Comparison of ENCODE assay signal across 8 cellular contexts in genomic region chr1:217747156-217747769, GRCh38.
DNase-seq lines count a peak whose midpoint lies in the region; ATAC-seq and TF ChIP-seq lines count a peak whose summit lies in the region.

No MANE protein-coding gene starts in this region.

- no peak overlapping the region for H3K27ac Mint-ChIP-seq in activated naive CD4-positive, alpha-beta T cell treated with anti-CD3 and anti-CD28 coated beads, Interleukin-2, amount 10 ng/mL, durations not matched to agents 7 days and 5 days

- in situ Hi-C loops in G401 (cut with HindIII; ENCODE audit: low sequenced_read_pairs) = no loop called here

- POLR2A ChIA-PET in OCI-LY7 (lab: Charles Lee) = no interaction called here

- H3K27me3 Mint-ChIP-seq in activated naive CD4-positive, alpha-beta T cell treated with anti-CD3 and anti-CD28 coated beads, Interleukin-2, amount 10 ng/mL, durations not matched to agents 7 days and 5 days = no peaks in the 10 kb centered on the region

- H4K20me1 ChIP-seq in OCI-LY7 (ENCODE audit: insufficient read depth, low read length) = no peaks in the 10 kb centered on the region

- H3K4me1 Mint-ChIP-seq in activated naive CD4-positive, alpha-beta T cell treated with anti-CD3 and anti-CD28 coated beads, Interleukin-2, amount 10 ng/mL, durations not matched to agents 7 days and 5 days = no peaks in the 10 kb centered on the region

- CTCF ChIA-PET in OCI-LY7 (lab: Charles Lee; ENCODE audit: unreplicated experiment) = no interaction called here
- CTCF ChIA-PET in activated naive CD4-positive, alpha-beta T cell treated with anti-CD3 and anti-CD28 coated beads, Interleukin-2, amount 10 ng/mL, durations not matched to agents 7 days and 5 days (lab: Charles Lee) = no interaction called here

- H3K4me3 Mint-ChIP-seq in activated naive CD4-positive, alpha-beta T cell treated with anti-CD3 and anti-CD28 coated beads, Interleukin-2, amount 10 ng/mL, durations not matched to agents 7 days and 5 days = no peak overlapping the region

- DNase-seq in G401 (ENCODE audit: low spot score) = peak; percentile 20
- DNase-seq in HL-60 (ENCODE audit: low read depth in 1 of 2, low spot score in 1 of 2) = no peak
- DNase-seq in OCI-LY7 (ENCODE audit: low spot score) = peak; percentile 48
- peak; percentile 44 for DNase-seq in epithelial cell of esophagus (ENCODE audit: low read depth)
- DNase-seq in renal cortical epithelial cell (ENCODE audit: low read depth) = peak; percentile 63
- no peak for DNase-seq in activated naive CD4-positive, alpha-beta T cell treated with anti-CD3 and anti-CD28 coated beads, Interleukin-2, amount 10 ng/mL, durations not matched to agents 7 days and 5 days
- DNase-seq in central memory CD4-positive, alpha-beta T cell = no peak

- H3K4me3 ChIP-seq in HL-60 (replicated peaks; ENCODE audit: insufficient read depth, low read length) = no peak overlapping the region
- H3K4me3 ChIP-seq in OCI-LY7 (ENCODE audit: low read depth, low read length, poor library complexity, severe bottlenecking) = no peak overlapping the region
- no peak overlapping the region for H3K4me3 ChIP-seq in epithelial cell of esophagus (ENCODE audit: low read length)

- intact Hi-C loops in OCI-LY7 (cut with micrococcal nuclease; ENCODE audit: unreplicated experiment) = loop anchor here (10.0 kb wide), 1 partner anchor 322 kb away; no protein-coding TSS in a partner anchor

- no peaks in the 10 kb centered on the region for H3K79me2 ChIP-seq in OCI-LY7 (ENCODE audit: insufficient read depth, low read depth, low read length)

- no peaks in the 10 kb centered on the region for H3K9me3 ChIP-seq in OCI-LY7 (ENCODE audit: low read length)

- no peaks in the 10 kb centered on the region for H3K4me1 ChIP-seq in OCI-LY7 (ENCODE audit: insufficient read depth, low read length, poor library complexity, severe bottlenecking)

- H3K9me3 Mint-ChIP-seq in activated naive CD4-positive, alpha-beta T cell treated with anti-CD3 and anti-CD28 coated beads, Interleukin-2, amount 10 ng/mL, durations not matched to agents 7 days and 5 days = no peaks in the 10 kb centered on the region

- H2AFZ ChIP-seq in OCI-LY7 (ENCODE audit: low read length) = no peak overlapping the region

- BruUV-seq in OCI-LY7 (replicated peaks; lab: Mats Ljungman, UMichigan) = no TSS peak

- no peak for ATAC-seq in HG02870 (IDR thresholded peaks at IDR 0.05; ENCODE audit: unreplicated experiment)

- H3K4me2 ChIP-seq in OCI-LY7 (ENCODE audit: low read length) = no peak overlapping the region

- no peaks in the 10 kb centered on the region for H3K36me3 ChIP-seq in OCI-LY7 (ENCODE audit: insufficient read depth, low read length)

- TF ChIP-seq CTCF in HL-60 (IDR thresholded peaks at IDR 0.05; ENCODE audit: insufficient read depth, low read length) (peak; percentile 60), OCI-LY7 (conservative IDR thresholded peaks at IDR 0.05; ENCODE audit: low read length) (peak; percentile 95), epithelial cell of esophagus (IDR thresholded peaks at IDR 0.05; ENCODE audit: insufficient read depth, low read depth, low read length, missing control alignments) (peak; percentile 58)

- no peaks in the 10 kb centered on the region for H3K27me3 ChIP-seq in HL-60 (ENCODE audit: insufficient read depth, poor library complexity, severe bottlenecking)

- H3K36me3 Mint-ChIP-seq in activated naive CD4-positive, alpha-beta T cell treated with anti-CD3 and anti-CD28 coated beads, Interleukin-2, amount 10 ng/mL, durations not matched to agents 7 days and 5 days = no peaks in the 10 kb centered on the region

- H3K27ac ChIP-seq in HL-60 (replicated peaks) (no peak overlapping the region), OCI-LY7 (ENCODE audit: low read depth, low read length, poor library complexity, severe bottlenecking) (no peak overlapping the region)

- no peaks in the 10 kb centered on the region for H3K9me2 ChIP-seq in OCI-LY7 (ENCODE audit: insufficient read depth, low read length)

Comparison
In these comparisons a context has a peak if more than half of its experiments do, and no peak if none do; other contexts are left out.
1. DNase-seq: peak in G401 (single experiment), OCI-LY7 (single experiment), epithelial cell of esophagus (single experiment) and renal cortical epithelial cell (single experiment); none in HL-60 (0 of 2), activated naive CD4-positive, alpha-beta T cell treated with anti-CD3 and anti-CD28 coated beads, Interleukin-2, amount 10 ng/mL, durations not matched to agents 7 days and 5 days (single experiment) and central memory CD4-positive, alpha-beta T cell (single experiment).
2. Peak in every context shown above with its lines, with median percentiles within 50 percentile points of each other: CTCF ChIP-seq.